In genomic region chr1:203273869-203274602, GRCh38 we compare ENCODE assay signal across 9 cellular contexts. TPM values are rescaled to one million over a fixed set of nuclear protein-coding genes. Genes with fewer than 3 reads are reported as not detected.
DNase-seq lines count a peak whose midpoint lies in the region; ATAC-seq, FAIRE-seq and TF ChIP-seq lines count a peak whose summit lies in the region.
"Had no signal": no experiment of that assay in that cellular context is flagged by ENCODE, and none has a peak within 500 bp of the region (broad histone marks: within the 10 kb centered on the region; RNA-seq: fewer than 3 reads in every experiment).

No MANE protein-coding gene starts in this region.

- H3K36me3 ChIP-seq in GM06990 (ENCODE audit: control insufficient read depth, insufficient read depth, low read length) (peaks cover 2% of the 10 kb centered on the region), astrocyte (ENCODE audit: insufficient read depth, low read length) (no peaks in the 10 kb centered on the region), muscle layer of colon (ENCODE audit: insufficient read depth, low read length) (no peaks in the 10 kb centered on the region), endodermal cell (ENCODE audit: control insufficient read depth, insufficient read depth, low read length) (no peaks in the 10 kb centered on the region)

- no peaks in the 10 kb centered on the region for H4K20me1 ChIP-seq in astrocyte (ENCODE audit: insufficient read depth, low read length)

- ATAC-seq in HG03196 (IDR thresholded peaks at IDR 0.05; ENCODE audit: unreplicated experiment): peak; percentile 9

- H3K9me3 Mint-ChIP-seq in astrocyte (ENCODE audit: unreplicated experiment) (no peaks in the 10 kb centered on the region), endodermal cell (no peaks in the 10 kb centered on the region)
- H3K9me3 Mint-ChIP-seq: central memory CD8-positive, alpha-beta T cell had no signal

- H3K4me1 ChIP-seq in astrocyte (ENCODE audit: insufficient read depth, low read length) (peaks cover 26% of the 10 kb centered on the region), muscle layer of colon (ENCODE audit: insufficient read depth, low read length) (peaks cover 70% of the 10 kb centered on the region), endodermal cell (ENCODE audit: control insufficient read depth, insufficient read depth, low read length) (peaks cover 20% of the 10 kb centered on the region)

- H3K9me3 ChIP-seq in astrocyte (ENCODE audit: insufficient read depth, low read depth, low read length): no peaks in the 10 kb centered on the region
- no peaks in the 10 kb centered on the region for H3K9me3 ChIP-seq in muscle layer of colon (ENCODE audit: low read length)
- H3K9me3 ChIP-seq in endodermal cell (ENCODE audit: control insufficient read depth, low read length): no peaks in the 10 kb centered on the region

- peak overlapping the region; percentile 76 for H3K4me2 ChIP-seq in astrocyte (ENCODE audit: low read length)

- H3K27me3 ChIP-seq in GM06990 (replicated peaks; ENCODE audit: control insufficient read depth, insufficient read depth, low read length): no peaks in the 10 kb centered on the region
- no peaks in the 10 kb centered on the region for H3K27me3 ChIP-seq in astrocyte (ENCODE audit: insufficient read depth, low read length)
- H3K27me3 ChIP-seq in muscle layer of colon (ENCODE audit: control insufficient read depth in 1 of 2, insufficient read depth in 2 of 2, low read length in 2 of 2): no peaks in the 10 kb centered on the region
- peaks cover 11% of the 10 kb centered on the region for H3K27me3 ChIP-seq in endodermal cell (ENCODE audit: control insufficient read depth, insufficient read depth, low read length, poor library complexity, severe bottlenecking)

- TF ChIP-seq CTCF in GM06990 (IDR thresholded peaks at IDR 0.05; ENCODE audit: insufficient read depth, low read length, poor library complexity, severe bottlenecking): no peak
- TF ChIP-seq CTCF in astrocyte (IDR thresholded peaks at IDR 0.05; ENCODE audit: insufficient read depth, low read depth, low read length): no peak
- TF ChIP-seq CTCF in endodermal cell (conservative IDR thresholded peaks at IDR 0.05): no peak

- WGBS in endodermal cell (ENCODE audit: insufficient coverage in 1 of 2, insufficient read length in 1 of 2), 2 experiments: 78 to 81% methylated on average over 7 to 12 of the region's 12 CpGs

- FAIRE-seq in astrocyte (lab: Jason Lieb, UNC): no peak

- H3K4me3 Mint-ChIP-seq in astrocyte (ENCODE audit: unreplicated experiment): no peak overlapping the region
- no peak overlapping the region for H3K4me3 Mint-ChIP-seq in endodermal cell
- H3K4me3 Mint-ChIP-seq: central memory CD8-positive, alpha-beta T cell had no signal

- H3K9ac ChIP-seq in astrocyte (ENCODE audit: low read length) (peak overlapping the region; percentile 17), muscle layer of colon (ENCODE audit: low read length) (peak overlapping the region; percentile 39), endodermal cell (ENCODE audit: extremely low read depth, low read length, poor library complexity, severe bottlenecking) (no peak overlapping the region)

- peak overlapping the region; percentile 60 for H3K4me3 ChIP-seq in GM06990 (replicated peaks; ENCODE audit: low read depth, low read length)
- no peak overlapping the region for H3K4me3 ChIP-seq in astrocyte (ENCODE audit: insufficient read depth, low read depth, low read length)
- peak overlapping the region; percentile 41 to 42 for H3K4me3 ChIP-seq in muscle layer of colon (ENCODE audit: low read depth in 1 of 2, low read length in 2 of 2)
- no peak overlapping the region for H3K4me3 ChIP-seq in endodermal cell (ENCODE audit: low read length)

- H3K79me2 ChIP-seq in astrocyte (ENCODE audit: insufficient read depth, low read length): no peaks in the 10 kb centered on the region

- DNase-seq in GM06990 (ENCODE audit: extremely low read depth, insufficient read length): no peak
- no peak for DNase-seq in astrocyte (ENCODE audit: low read depth)
- no peak for DNase-seq in D341Med (ENCODE audit: low spot score)
- no peak for DNase-seq in endodermal cell
- DNase-seq in LoVo (ENCODE audit: low spot score): no peak
- no peak for DNase-seq in activated CD4-positive, CD25-positive, alpha-beta regulatory T cell treated with anti-CD3 and anti-CD28 coated beads, Interleukin-2, amount 50 U/mL, for 72 hours

- peaks cover 21% of the 10 kb centered on the region for H3K27me3 Mint-ChIP-seq in astrocyte (ENCODE audit: low read depth, unreplicated experiment)
- peaks cover 42% of the 10 kb centered on the region for H3K27me3 Mint-ChIP-seq in endodermal cell (ENCODE audit: insufficient read depth)
- H3K27me3 Mint-ChIP-seq: central memory CD8-positive, alpha-beta T cell had no signal

- H3K4me1 Mint-ChIP-seq in astrocyte (ENCODE audit: low read depth, unreplicated experiment) (peaks cover 15% of the 10 kb centered on the region), endodermal cell (peaks cover 29% of the 10 kb centered on the region)

- H3K27ac Mint-ChIP-seq in astrocyte (ENCODE audit: unreplicated experiment): no peak overlapping the region
- H3K27ac Mint-ChIP-seq in endodermal cell: no peak overlapping the region

- H3K36me3 Mint-ChIP-seq in astrocyte (ENCODE audit: low read depth, unreplicated experiment): no peaks in the 10 kb centered on the region
- H3K36me3 Mint-ChIP-seq in endodermal cell (ENCODE audit: low read depth): no peaks in the 10 kb centered on the region

- H2AFZ ChIP-seq in astrocyte (ENCODE audit: low read depth, low read length): no peak overlapping the region

- H3K27ac ChIP-seq in astrocyte (ENCODE audit: low read depth, low read length) (no peak overlapping the region), muscle layer of colon (ENCODE audit: low read depth, low read length) (peak overlapping the region; percentile 87), endodermal cell (ENCODE audit: low read depth, low read length) (no peak overlapping the region)

RNA-seq across cellular contexts. Expression of gene BTG2, which starts 31.3 kb away (rescaled TPM):
- total RNA-seq in astrocyte (46.4 and 58.3 TPM in 2 replicates), endodermal cell (10 to 100 TPM; 49.8 to 54.6 TPM)
- polyA plus RNA-seq in endodermal cell (2013, experiment 1 of 2): 73.2 TPM
- 77.5 TPM for polyA plus RNA-seq in endodermal cell (2013, experiment 2 of 2)

RNA-seq across cellular contexts. Expression of gene CHIT1, which starts 44.6 kb away (rescaled TPM):
- total RNA-seq in astrocyte (not detected in 2 replicates), endodermal cell (under 1 TPM in 1 of 2 donors, not detected in 1; 0.07 TPM)
- not detected for polyA plus RNA-seq in endodermal cell (2013, experiment 1 of 2)
- polyA plus RNA-seq in endodermal cell (2013, experiment 2 of 2): not detected

Comparison
In these comparisons a context has a peak if more than half of its experiments do, and no peak if none do; other contexts are left out.
1. H3K4me3 ChIP-seq: peak in GM06990 (single experiment) and muscle layer of colon (2 of 2); none in astrocyte (single experiment) and endodermal cell (single experiment).